Comparison of ENCODE assay signal across 17 cellular contexts in genomic region chr11:132430352-132431091, GRCh38.
DNase-seq lines count a peak whose midpoint lies in the region; ATAC-seq and TF ChIP-seq lines count a peak whose summit lies in the region.
"Had no signal": no experiment of that assay in that cellular context is flagged by ENCODE, and none has a peak within 500 bp of the region (broad histone marks: within the 10 kb centered on the region; RNA-seq: fewer than 3 reads in every experiment).

No MANE protein-coding gene starts in this region.

- no peak for TF ChIP-seq CTCF in GM23338 (conservative IDR thresholded peaks at IDR 0.05; ENCODE audit: low read depth in 2 of 2)
- no peak for TF ChIP-seq CTCF in nephron (IDR thresholded peaks at IDR 0.05; ENCODE audit: unreplicated experiment in 3 of 3)

- 0 out of 2 replicates have a peak overlapping the region, but pooled peaks have one; percentile 28 for H2AFZ ChIP-seq in GM23338
- H2AFZ ChIP-seq: parathyroid adenoma had no signal

- peaks cover 22% of the 10 kb centered on the region for H3K4me1 Mint-ChIP-seq in GM23338
- H3K4me1 Mint-ChIP-seq in nephron: peaks cover 40% of the 10 kb centered on the region
- H3K4me1 Mint-ChIP-seq: mesothelial cell of epicardium had no signal

- H3K9me3 Mint-ChIP-seq in GM23338 (no peaks in the 10 kb centered on the region), nephron (no peaks in the 10 kb centered on the region)
- H3K9me3 Mint-ChIP-seq: mesothelial cell of epicardium had no signal

- H3K27me3 Mint-ChIP-seq in GM23338 (ENCODE audit: insufficient read depth, low read depth, poor library complexity): no peaks in the 10 kb centered on the region
- H3K27me3 Mint-ChIP-seq in nephron (ENCODE audit: low read depth): peaks cover 8% of the 10 kb centered on the region

- H3K27me3 ChIP-seq in GM23338 (ENCODE audit: insufficient read depth): no peaks in the 10 kb centered on the region
- H3K27me3 ChIP-seq: SJSA1, suprapubic skin had no signal

- H3F3A ChIP-seq in GM23338 (replicated peaks; ENCODE audit: low read depth): no peaks in the 10 kb centered on the region

- ATAC-seq in GM23338 (peak; percentile 31), HG02938 (IDR thresholded peaks at IDR 0.05; ENCODE audit: unreplicated experiment) (no peak)
- ATAC-seq: HepG2 had no signal

- no peaks in the 10 kb centered on the region for H3K79me2 ChIP-seq in GM23338 (replicated peaks; ENCODE audit: insufficient read depth)
- H3K79me2 ChIP-seq: parathyroid adenoma had no signal

- H3K27ac Mint-ChIP-seq in GM23338 (no peak overlapping the region), nephron (peak overlapping the region; percentile 24 to 83 (median 32))
- H3K27ac Mint-ChIP-seq: mesothelial cell of epicardium had no signal

- H3K36me3 ChIP-seq in GM23338 (ENCODE audit: insufficient read depth): no peaks in the 10 kb centered on the region
- H3K36me3 ChIP-seq: SJSA1, suprapubic skin had no signal

- H3K4me3 Mint-ChIP-seq in GM23338 (no peak overlapping the region), nephron (no peak overlapping the region)
- H3K4me3 Mint-ChIP-seq: mesothelial cell of epicardium had no signal

- H3K4me3 ChIP-seq in GM23338: no peak overlapping the region
- H3K4me3 ChIP-seq: SJSA1, suprapubic skin had no signal

- H3K27ac ChIP-seq in GM23338 (ENCODE audit: low read depth): no peak overlapping the region
- H3K27ac ChIP-seq: parathyroid adenoma, SJSA1, suprapubic skin had no signal

- DNase-seq in AG20443 (ENCODE audit: low spot score) (peak; percentile 73), GM23338 (ENCODE audit: low spot score) (no peak), RPMI7951 (ENCODE audit: low read depth) (peak; percentile 73), epidermal melanocyte (ENCODE audit: insufficient read length, low spot score) (no peak), SKM-1 (lab: John Stamatoyannopoulos, UW; ENCODE audit: unreplicated experiment) (no peak), RPMI8226 (no peak)
- DNase-seq: activated CD8-positive, alpha-beta memory T cell treated with anti-CD3 and anti-CD28 coated beads for 24 hours; activated gamma-delta T cell; DND-41; foreskin melanocyte had no signal

- no peaks in the 10 kb centered on the region for H4K20me1 ChIP-seq in GM23338 (replicated peaks; ENCODE audit: insufficient read depth)

- no peaks in the 10 kb centered on the region for H3K4me1 ChIP-seq in GM23338 (ENCODE audit: insufficient read depth)
- H3K4me1 ChIP-seq: SJSA1 had no signal

- no peaks in the 10 kb centered on the region; the same call in 1 of the 2 replicates for H3K9me2 ChIP-seq in GM23338 (ENCODE audit: insufficient read depth)

- H3K36me3 Mint-ChIP-seq in GM23338 (ENCODE audit: low read depth) (no peaks in the 10 kb centered on the region; the same call in 2 of the 3 replicates), nephron (ENCODE audit: low read depth) (no peaks in the 10 kb centered on the region)
- H3K36me3 Mint-ChIP-seq: mesothelial cell of epicardium had no signal

- no peak overlapping the region for H3K4me2 ChIP-seq in GM23338

TF ChIP-seq in GM23338, 12 proteins besides CTCF, POLR2A, EP300 and RAD21 (continues in another document):
- TF ChIP-seq POLR2AphosphoS5 (IDR thresholded peaks at IDR 0.05; ENCODE audit: low read depth) (no peak), ETS1 (IDR thresholded peaks at IDR 0.05) (no peak), JUNB (IDR thresholded peaks at IDR 0.05; ENCODE audit: unreplicated experiment) (no peak), ZNF114 (CRISPR knock-in tag; IDR thresholded peaks at IDR 0.05) (no peak), EZH2 (IDR thresholded peaks at IDR 0.05; ENCODE audit: low read depth, unreplicated experiment) (no peak), NANOG (IDR thresholded peaks at IDR 0.05; ENCODE audit: borderline replicate concordance) (no peak), EZH2phosphoT487 (IDR thresholded peaks at IDR 0.05; ENCODE audit: unreplicated experiment) (no peak), STAT1 (IDR thresholded peaks at IDR 0.05; ENCODE audit: unreplicated experiment) (no peak), ZNF331 (CRISPR knock-in tag; IDR thresholded peaks at IDR 0.05; ENCODE audit: low read depth) (no peak), REST (IDR thresholded peaks at IDR 0.05; ENCODE audit: unreplicated experiment) (no peak)

Comparison
In these comparisons a context has a peak if more than half of its experiments do, and no peak if none do; other contexts are left out.
1. DNase-seq: peak in AG20443 (single experiment) and RPMI7951 (single experiment); none in GM23338 (single experiment), epidermal melanocyte (single experiment), SKM-1 (single experiment) and RPMI8226 (single experiment).